Comparison of ENCODE assay signal across 7 cellular contexts in genomic region chr17:63911657-63912100, GRCh38. TPM values are rescaled to one million over a fixed set of nuclear protein-coding genes. Genes with fewer than 3 reads are reported as not detected.
DNase-seq lines count a peak whose midpoint lies in the region; ATAC-seq, FAIRE-seq and TF ChIP-seq lines count a peak whose summit lies in the region.
"Had no signal": no experiment of that assay in that cellular context is flagged by ENCODE, and none has a peak within 500 bp of the region (broad histone marks: within the 10 kb centered on the region; RNA-seq: fewer than 3 reads in every experiment).

No MANE protein-coding gene starts in this region.

- no peaks in the 10 kb centered on the region for H3K27me3 Mint-ChIP-seq in activated T-cell treated with anti-CD3 and anti-CD28 coated beads, Interleukin-2, amount 50 U/mL, for 24 hours

- 38 to 71% (median 45%) methylated on average over 5 to 8 of the region's 8 CpGs for WGBS in stomach, 5 donors

- TF ChIP-seq CTCF in Loucy (conservative IDR thresholded peaks at IDR 0.05; ENCODE audit: low read length) = peak; percentile 60
- TF ChIP-seq CTCF in kidney (IDR thresholded peaks at IDR 0.05; ENCODE audit: borderline replicate concordance, extremely low read depth, insufficient read depth) = peak; percentile 85
- peak in 5 of 7 experiments; percentile 21 to 96 (median 92) for TF ChIP-seq CTCF in stomach (IDR thresholded peaks at IDR 0.05)

- H3K4me2 ChIP-seq in Loucy (ENCODE audit: low read depth, low read length, poor library complexity, severe bottlenecking) = no peak overlapping the region

- ATAC-seq in GM19023 (IDR thresholded peaks at IDR 0.05; ENCODE audit: unreplicated experiment) = no peak

- H3K27me3 ChIP-seq in Loucy (ENCODE audit: insufficient read depth, low read length, poor library complexity, severe bottlenecking) = no peaks in the 10 kb centered on the region
- H3K27me3 ChIP-seq in stomach = peaks cover 0 to 20% (median 0%) of the 10 kb centered on the region in 3 donors

- H3K9me3 Mint-ChIP-seq in activated T-cell treated with anti-CD3 and anti-CD28 coated beads, Interleukin-2, amount 50 U/mL, for 24 hours = no peaks in the 10 kb centered on the region

- no peak overlapping the region for H3K9ac ChIP-seq in Loucy (ENCODE audit: low read depth, low read length, poor library complexity, severe bottlenecking)
- H3K9ac ChIP-seq in kidney (ENCODE audit: low read length in 2 of 2) = no peak overlapping the region

- FAIRE-seq in kidney (lab: Jason Lieb, UNC) = no peak

- no peak overlapping the region for H3K4me3 ChIP-seq in Loucy (ENCODE audit: low read length, poor library complexity, severe bottlenecking)
- H3K4me3 ChIP-seq in kidney (ENCODE audit: low read length in 2 of 2) = no peak overlapping the region
- H3K4me3 ChIP-seq in stomach = no peak overlapping the region
- H3K4me3 ChIP-seq: skin epidermis had no signal

- H3K4me1 ChIP-seq in Loucy (ENCODE audit: insufficient read depth, low read length, poor library complexity, severe bottlenecking) (no peaks in the 10 kb centered on the region), kidney (ENCODE audit: control insufficient read depth in 1 of 2, insufficient read depth in 1 of 2, low read depth in 1 of 2, low read length in 2 of 2) (no peaks in the 10 kb centered on the region), stomach (no peaks in the 10 kb centered on the region)

- DNase-seq in AG08396 (ENCODE audit: low spot score) (peak; percentile 57), kidney (no peak), stomach (peak; percentile 40)
- peak; percentile 72 for DNase-seq in activated T-cell treated with anti-CD3 and anti-CD28 coated beads, Interleukin-2, amount 50 U/mL, for 24 hours

- H3K9me3 ChIP-seq in Loucy (ENCODE audit: insufficient read depth, low read depth, low read length) = no peaks in the 10 kb centered on the region
- no peaks in the 10 kb centered on the region for H3K9me3 ChIP-seq in kidney (ENCODE audit: control insufficient read depth in 1 of 2, low read length in 2 of 2)
- no peaks in the 10 kb centered on the region for H3K9me3 ChIP-seq in stomach

- H3K4me1 Mint-ChIP-seq in activated T-cell treated with anti-CD3 and anti-CD28 coated beads, Interleukin-2, amount 50 U/mL, for 24 hours (ENCODE audit: low read depth) = peaks cover 2% of the 10 kb centered on the region

- intact Hi-C loops in kidney (cut with DNase I) = loop anchor here (10.0 kb wide), 2 partner anchors 103 to 223 kb away; partner anchors contain the start of gene ERN1
- intact Hi-C loops in stomach (cut with DNase I; ENCODE audit: low total_unique reads) = loop anchor here (10.0 kb wide), 1 partner anchor 223 kb away; the partner anchor contains the start of gene ERN1

- H3K27ac ChIP-seq in kidney (ENCODE audit: low read depth in 2 of 2, low read length in 2 of 2) = no peak overlapping the region
- no peak overlapping the region for H3K27ac ChIP-seq in stomach
- H3K27ac ChIP-seq: skin epidermis had no signal

- no peak for TF ChIP-seq EP300 in stomach (IDR thresholded peaks at IDR 0.05)

- H3K4me3 Mint-ChIP-seq in activated T-cell treated with anti-CD3 and anti-CD28 coated beads, Interleukin-2, amount 50 U/mL, for 24 hours = no peak overlapping the region

- no peaks in the 10 kb centered on the region for H3K79me2 ChIP-seq in Loucy (ENCODE audit: insufficient read depth, low read length)

- H4K20me1 ChIP-seq in Loucy (ENCODE audit: insufficient read depth, low read length, poor library complexity, severe bottlenecking) = no peaks in the 10 kb centered on the region

- no peaks in the 10 kb centered on the region for H3K36me3 Mint-ChIP-seq in activated T-cell treated with anti-CD3 and anti-CD28 coated beads, Interleukin-2, amount 50 U/mL, for 24 hours (ENCODE audit: low read depth)

- H3K36me3 ChIP-seq in Loucy (ENCODE audit: insufficient read depth, low read length) (no peaks in the 10 kb centered on the region), kidney (ENCODE audit: control insufficient read depth in 1 of 2, insufficient read depth in 2 of 2, low read length in 2 of 2) (no peaks in the 10 kb centered on the region), stomach (no peaks in the 10 kb centered on the region)

- no peak for TF ChIP-seq POLR2A in stomach (IDR thresholded peaks at IDR 0.05)

- H3F3A ChIP-seq in Loucy (ENCODE audit: low read depth) = no peaks in the 10 kb centered on the region

- H3K27ac Mint-ChIP-seq in activated T-cell treated with anti-CD3 and anti-CD28 coated beads, Interleukin-2, amount 50 U/mL, for 24 hours = no peak overlapping the region

- no peak overlapping the region for H2AFZ ChIP-seq in Loucy (ENCODE audit: low read length)

- no peaks in the 10 kb centered on the region for H3K9me2 ChIP-seq in Loucy (replicated peaks; ENCODE audit: low read depth, low read length)

RNA-seq across cellular contexts. Expression of gene CSHL1, which starts 0.6 kb away (rescaled TPM):
- total RNA-seq in kidney = not detected
- polyA plus RNA-seq in kidney (ENCODE audit: insufficient read depth, low read depth, low replicate concordance) = not detected
- total RNA-seq in stomach = not detected
- not detected for polyA plus RNA-seq in stomach

RNA-seq across cellular contexts. Expression of gene GH1, which starts 7.0 kb away (rescaled TPM):
- total RNA-seq in kidney (not detected), stomach (not detected)
- polyA plus RNA-seq in kidney (ENCODE audit: insufficient read depth, low read depth, low replicate concordance) (not detected), stomach (not detected)

RNA-seq across cellular contexts. Expression of gene CSH1, which starts 15.3 kb away (rescaled TPM):
- not detected for total RNA-seq in kidney
- not detected for polyA plus RNA-seq in kidney (ENCODE audit: insufficient read depth, low read depth, low replicate concordance)
- total RNA-seq in stomach = not detected
- not detected for polyA plus RNA-seq in stomach

RNA-seq across cellular contexts. Expression of gene CD79B, which starts 20.5 kb away (rescaled TPM):
- total RNA-seq in kidney = 11.4 TPM
- 5.2 TPM for polyA plus RNA-seq in kidney (ENCODE audit: insufficient read depth, low read depth, low replicate concordance)
- total RNA-seq in stomach = 1 to 10 TPM in 2 of 5 donors, not detected in 3; 4.8 to 5.3 TPM
- polyA plus RNA-seq in stomach = 1 to 10 TPM; 1.7 to 9.7 (median 8.1) TPM

RNA-seq across cellular contexts. Expression of gene GH2, which starts 29.9 kb away (rescaled TPM):
- total RNA-seq in kidney = not detected
- polyA plus RNA-seq in kidney (ENCODE audit: insufficient read depth, low read depth, low replicate concordance) = not detected
- not detected for total RNA-seq in stomach
- not detected for polyA plus RNA-seq in stomach
